Comparison of ENCODE assay signal across 13 cellular contexts in genomic region chr2:102253753-102254150, GRCh38. TPM values are rescaled to one million over a fixed set of nuclear protein-coding genes. Genes with fewer than 3 reads are reported as not detected.
A peak's percentile ranks its signal among the peaks of the same experiment; 100 is the strongest.
DNase-seq lines count a peak whose midpoint lies in the region; ATAC-seq and TF ChIP-seq lines count a peak whose summit lies in the region.
"Had no signal": no experiment of that assay in that cellular context is flagged by ENCODE, and none has a peak within 500 bp of the region (broad histone marks: within the 10 kb centered on the region; RNA-seq: fewer than 3 reads in every experiment).

No MANE protein-coding gene starts in this region.

- no peaks in the 10 kb centered on the region for H3K9me3 ChIP-seq in left ventricle myocardium inferior (replicated peaks)
- H3K9me3 ChIP-seq in right atrium auricular region: peaks cover 0 to 4% of the 10 kb centered on the region in 2 donors
- H3K9me3 ChIP-seq in PC-9 (ENCODE audit: insufficient read depth, low read depth): no peaks in the 10 kb centered on the region
- H3K9me3 ChIP-seq in upper lobe of right lung: no peaks in the 10 kb centered on the region
- H3K9me3 ChIP-seq in lower lobe of right lung: no peaks in the 10 kb centered on the region
- H3K9me3 ChIP-seq: vagina had no signal

- DNase-seq in left ventricle myocardium inferior (no peak), right atrium auricular region (ENCODE audit: low spot score) (no peak), PC-9 (no peak), brain microvascular endothelial cell (no peak), upper lobe of right lung (no peak), lower lobe of right lung (no peak), cortex of kidney (lab: John Stamatoyannopoulos, UW) (no peak)
- DNase-seq: activated gamma-delta T cell, H7, KBM-7, left cardiac atrium had no signal

- CTCF ChIA-PET in PC-9 (lab: Charles Lee): no interaction called here

- no peaks in the 10 kb centered on the region for H3K36me3 ChIP-seq in left ventricle myocardium inferior
- H3K36me3 ChIP-seq in right atrium auricular region: no peaks in the 10 kb centered on the region
- H3K36me3 ChIP-seq in PC-9 (ENCODE audit: low read depth): no peaks in the 10 kb centered on the region
- H3K36me3 ChIP-seq in brain microvascular endothelial cell (replicated peaks): no peaks in the 10 kb centered on the region
- no peaks in the 10 kb centered on the region for H3K36me3 ChIP-seq in upper lobe of right lung
- no peaks in the 10 kb centered on the region for H3K36me3 ChIP-seq in lower lobe of right lung
- H3K36me3 ChIP-seq: vagina had no signal

- H3K4me3 ChIP-seq in left ventricle myocardium inferior (no peak overlapping the region), right atrium auricular region (no peak overlapping the region), PC-9 (no peak overlapping the region), brain microvascular endothelial cell (ENCODE audit: low read depth, low read length) (no peak overlapping the region), upper lobe of right lung (no peak overlapping the region), lower lobe of right lung (no peak overlapping the region)
- H3K4me3 ChIP-seq: vagina had no signal

- no peaks in the 10 kb centered on the region for H4K20me1 ChIP-seq in PC-9 (ENCODE audit: insufficient read depth)

- intact Hi-C loops in left ventricle myocardium inferior (cut with micrococcal nuclease): loop anchor here (10.0 kb wide), 1 partner anchor 91 kb away; no protein-coding TSS in a partner anchor
- intact Hi-C loops in PC-9 (cut with micrococcal nuclease; ENCODE audit: unreplicated experiment): loop anchor here (5.0 to 10.0 kb wide), 2 partner anchors 364 to 451 kb away; partner anchors contain the start of gene SLC9A2
- intact Hi-C loops in upper lobe of right lung (cut with DNase I): no loop called here
- intact Hi-C loops in lower lobe of right lung (cut with DNase I): no loop called here

- in situ Hi-C loops in brain microvascular endothelial cell (cut with HindIII; ENCODE audit: low pct_ligation_motif_present, low sequenced_read_pairs): no loop called here

- ATAC-seq in upper lobe of right lung (no peak), HG02571 (IDR thresholded peaks at IDR 0.05; ENCODE audit: unreplicated experiment) (no peak), lower lobe of right lung (no peak)
- ATAC-seq: left cardiac atrium had no signal

- BruUV-seq in PC-9 (replicated peaks; lab: Mats Ljungman, UMichigan): no TSS peak

- no peak overlapping the region for H3K4me2 ChIP-seq in PC-9

- no peak overlapping the region for H2AFZ ChIP-seq in PC-9

- H3F3A ChIP-seq in PC-9 (ENCODE audit: insufficient read depth, low read depth): peaks cover 4% of the 10 kb centered on the region; the same call in 1 of the 2 replicates

- no peaks in the 10 kb centered on the region for H3K79me2 ChIP-seq in PC-9 (ENCODE audit: low read depth)

- POLR2A ChIA-PET in PC-9 (lab: Charles Lee; ENCODE audit: unreplicated experiment): interaction anchor here (0.6 kb wide), 1 partner anchor 184 kb away, joined by 3 read pairs; no protein-coding TSS in a partner anchor

- H3K27me3 ChIP-seq in left ventricle myocardium inferior (ENCODE audit: low read depth) (peaks cover 32% of the 10 kb centered on the region), right atrium auricular region (no peaks in the 10 kb centered on the region), PC-9 (ENCODE audit: insufficient read depth, low read depth) (no peaks in the 10 kb centered on the region), brain microvascular endothelial cell (replicated peaks) (no peaks in the 10 kb centered on the region), upper lobe of right lung (no peaks in the 10 kb centered on the region), lower lobe of right lung (ENCODE audit: low read depth) (no peaks in the 10 kb centered on the region)
- H3K27me3 ChIP-seq: vagina had no signal

- no peaks in the 10 kb centered on the region for H3K9me2 ChIP-seq in PC-9 (ENCODE audit: insufficient read depth)

- TF ChIP-seq CTCF in left ventricle myocardium inferior (IDR thresholded peaks at IDR 0.05; ENCODE audit: borderline replicate concordance) (peak; percentile 15), right atrium auricular region (IDR thresholded peaks at IDR 0.05) (peak in 1 of 2 donors; percentile 35), PC-9 (conservative IDR thresholded peaks at IDR 0.05) (0 out of 2 replicates have a peak, but pooled peaks have one; percentile 35), brain microvascular endothelial cell (IDR thresholded peaks at IDR 0.05; ENCODE audit: low read depth, low read length, missing control alignments) (peak; percentile 27), upper lobe of right lung (IDR thresholded peaks at IDR 0.05) (peak; percentile 27), lower lobe of right lung (IDR thresholded peaks at IDR 0.05) (no peak)

- no peak overlapping the region for H3K27ac ChIP-seq in left ventricle myocardium inferior (replicated peaks)
- H3K27ac ChIP-seq in right atrium auricular region: no peak overlapping the region
- H3K27ac ChIP-seq in PC-9: no peak overlapping the region
- H3K27ac ChIP-seq in brain microvascular endothelial cell: no peak overlapping the region
- H3K27ac ChIP-seq in upper lobe of right lung: no peak overlapping the region
- no peak overlapping the region for H3K27ac ChIP-seq in lower lobe of right lung
- H3K27ac ChIP-seq: vagina had no signal

- peaks cover 20% of the 10 kb centered on the region for H3K4me1 ChIP-seq in left ventricle myocardium inferior
- peaks cover 0 to 9% of the 10 kb centered on the region in 2 donors for H3K4me1 ChIP-seq in right atrium auricular region
- peaks cover 22% of the 10 kb centered on the region for H3K4me1 ChIP-seq in PC-9 (replicated peaks; ENCODE audit: insufficient read depth)
- H3K4me1 ChIP-seq in upper lobe of right lung: peaks cover 2% of the 10 kb centered on the region
- peaks cover 15% of the 10 kb centered on the region for H3K4me1 ChIP-seq in lower lobe of right lung

RNA-seq across cellular contexts. Expression of gene IL1RL1, which starts 57.6 kb away (rescaled TPM):
- total RNA-seq in left ventricle myocardium inferior (1.1 TPM), right atrium auricular region (10 to 100 TPM in 1 of 2 donors, 1 to 10 TPM in 1; 4.8 to 65.3 TPM), PC-9 (2021) (0.55 and 1.7 TPM in 2 replicates), upper lobe of right lung (46.5 TPM), lower lobe of right lung (69.6 TPM)
- total RNA-seq: H7 had no signal

Comparison
In these comparisons a context has a peak if more than half of its experiments do, and no peak if none do; other contexts are left out.
1. intact Hi-C loops: an anchor here in left ventricle myocardium inferior (10.0 kb wide) and PC-9 (5.0 to 10.0 kb wide); none called in upper lobe of right lung and lower lobe of right lung.